Comparison of ENCODE assay signal across 24 cellular contexts in genomic region chr2:64567473-64567872, GRCh38.
"Had no signal": no experiment of that assay in that cellular context is flagged by ENCODE, and none has a peak within 500 bp of the region (broad histone marks: within the 10 kb centered on the region; RNA-seq: fewer than 3 reads in every experiment).

No MANE protein-coding gene starts in this region.

- H3K27ac ChIP-seq: coronary artery, dorsolateral prefrontal cortex, esophagus muscularis mucosa, foreskin keratinocyte, gastroesophageal sphincter, heart left ventricle, hepatocyte, lower lobe of right lung had no signal

- H3K4me3 ChIP-seq: coronary artery, dorsolateral prefrontal cortex, esophagus muscularis mucosa, gastroesophageal sphincter, heart left ventricle, hepatocyte, lower lobe of right lung, mucosa of descending colon had no signal

- H3K9me3 ChIP-seq: esophagus muscularis mucosa, gastroesophageal sphincter, heart left ventricle, lower lobe of right lung, mucosa of descending colon had no signal

- H3K4me3 Mint-ChIP-seq: immature natural killer cell; naive B cell; naive thymus-derived CD8-positive, alpha-beta T cell had no signal

- H3K4me1 ChIP-seq: esophagus muscularis mucosa had no signal

- ATAC-seq: foreskin keratinocyte; gastroesophageal sphincter; heart left ventricle; left lobe of liver; left ventricle myocardium superior; mucosa of descending colon; naive thymus-derived CD8-positive, alpha-beta T cell had no signal

- DNase-seq: dermis blood vessel endothelial cell; dorsolateral prefrontal cortex; effector CD4-positive, alpha-beta T cell; effector memory CD4-positive, alpha-beta T cell; foreskin keratinocyte; heart left ventricle; hypothalamus; immature natural killer cell; islet precursor cell; kidney; kidney glomerular epithelial cell; left colon; left ventricle myocardium superior; lower lobe of right lung; mesendoderm; midbrain; mucosa of descending colon; naive B cell; naive thymus-derived CD8-positive, alpha-beta T cell had no signal

- H3K27me3 Mint-ChIP-seq: naive B cell; naive thymus-derived CD8-positive, alpha-beta T cell had no signal

- H3K27me3 ChIP-seq: dorsolateral prefrontal cortex, esophagus muscularis mucosa, foreskin keratinocyte, gastroesophageal sphincter, heart left ventricle, hepatocyte had no signal
